Comparison of ENCODE assay signal across 17 cellular contexts in the genomic region with DNA sequence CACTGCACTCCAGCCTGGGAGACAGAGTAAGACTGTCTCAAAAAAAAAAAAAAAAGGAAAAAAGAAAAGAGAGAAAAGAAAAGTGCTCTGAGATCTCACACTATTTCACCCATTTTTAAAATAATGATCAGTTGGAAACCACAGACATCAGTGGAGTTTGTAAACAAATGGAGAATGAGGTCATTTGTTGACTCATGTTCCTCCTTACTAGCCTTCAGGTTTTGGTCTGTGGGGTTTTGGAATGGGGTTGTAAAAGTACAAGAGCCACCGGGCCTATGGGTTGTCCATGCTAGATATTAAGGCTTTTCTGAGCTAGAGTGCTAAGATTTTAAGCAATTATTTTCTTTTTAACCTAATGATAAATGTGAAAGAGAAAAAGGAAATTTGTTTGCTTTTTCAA.
A peak's percentile ranks its signal among the peaks of the same experiment; 100 is the strongest.
DNase-seq lines count a peak whose midpoint lies in the region.
"Had no signal": no experiment of that assay in that cellular context is flagged by ENCODE, and none has a peak within 500 bp of the region (broad histone marks: within the 10 kb centered on the region; RNA-seq: fewer than 3 reads in every experiment).

No MANE protein-coding gene starts in this region.

- in situ Hi-C loops in ACHN (cut with HindIII; ENCODE audit: low pct_ligation_motif_present, low pct_unique_long_range_greater_than_20kb, low sequenced_read_pairs) = no loop called here

- DNase-seq in DMS53 (lab: John Stamatoyannopoulos, UW) (peak; percentile 61), H4 (ENCODE audit: low spot score) (peak; percentile 9), astrocyte of the hippocampus (ENCODE audit: low read depth, low spot score) (peak; percentile 16), kidney tubule cell (ENCODE audit: low spot score) (peak; percentile 3), NAMALWA (ENCODE audit: low spot score) (no peak), DMS79 treated with DMSO at 0.1 percent for 48 hours (lab: John Stamatoyannopoulos, UW) (no peak), NCI-H1694 treated with DMSO at 0.1 percent for 48 hours (lab: John Stamatoyannopoulos, UW) (no peak), ACHN (no peak)
- DNase-seq: CD4-positive, alpha-beta T cell; COR-L47; GF-D8; NCI-H1417 treated with DMSO at 0.1 percent for 48 hours; NCI-H2081; NCI-H2171 treated with DMSO at 0.1 percent for 48 hours; NCI-H524 treated with DMSO at 0.1 percent for 48 hours; NCI-H82; Peyer's patch had no signal

Comparison
In these comparisons a context has a peak if more than half of its experiments do, and no peak if none do; other contexts are left out.
1. DNase-seq: peak in DMS53 (single experiment), H4 (single experiment), astrocyte of the hippocampus (single experiment) and kidney tubule cell (single experiment); none in NAMALWA (single experiment), DMS79 treated with DMSO at 0.1 percent for 48 hours (single experiment), NCI-H1694 treated with DMSO at 0.1 percent for 48 hours (single experiment) and ACHN (single experiment).